In genomic region chr15:79593119-79593869, GRCh38 we compare ENCODE assay signal across 13 cellular contexts.
DNase-seq lines count a peak whose midpoint lies in the region; ATAC-seq and TF ChIP-seq lines count a peak whose summit lies in the region.
"Had no signal": no experiment of that assay in that cellular context is flagged by ENCODE, and none has a peak within 500 bp of the region (broad histone marks: within the 10 kb centered on the region; RNA-seq: fewer than 3 reads in every experiment).

No MANE protein-coding gene starts in this region.

- no peaks in the 10 kb centered on the region for H3F3A ChIP-seq in SK-N-SH (replicated peaks; ENCODE audit: insufficient read depth)

- H3K9me3 Mint-ChIP-seq in activated CD8-positive, alpha-beta memory T cell treated with anti-CD3 and anti-CD28 coated beads, Interleukin-2, amount 10 ng/mL, durations not matched to agents 7 days and 5 days (ENCODE audit: low read depth), result no peaks in the 10 kb centered on the region

- DNase-seq in AG04450 (ENCODE audit: low read depth, low spot score) (no peak), SK-N-SH (no peak), foreskin keratinocyte (peak in 1 of 2 donors; percentile 4), sigmoid colon (no peak)
- DNase-seq in stimulated activated CD4-positive, alpha-beta T cell treated with anti-CD3 and anti-CD28 coated beads, Interleukin-2, amount 100 ng/mL, for 24 hours, result no peak
- no peak for DNase-seq in activated CD8-positive, alpha-beta memory T cell treated with anti-CD3 and anti-CD28 coated beads, Interleukin-2, amount 10 ng/mL, durations not matched to agents 7 days and 5 days
- DNase-seq: activated T-cell treated with anti-CD3 and anti-CD28 coated beads for 4 hours, DMS79 treated with DMSO at 0.1 percent for 48 hours, NCI-H1048 had no signal

- H3K27ac ChIP-seq in AG04450 (ENCODE audit: low read depth, low read length) (no peak overlapping the region), SK-N-SH (ENCODE audit: low read depth in 2 of 2, low read length in 1 of 2) (no peak overlapping the region), foreskin keratinocyte (no peak overlapping the region), sigmoid colon (no peak overlapping the region)
- H3K27ac ChIP-seq: prostate gland, SJCRH30 had no signal

- no peaks in the 10 kb centered on the region for H3K79me2 ChIP-seq in SK-N-SH (ENCODE audit: insufficient read depth)

- TF ChIP-seq EP300 in SK-N-SH (IDR thresholded peaks at IDR 0.05; ENCODE audit: borderline replicate concordance in 1 of 2, low read depth in 1 of 2, low read length in 1 of 2) (no peak), sigmoid colon (IDR thresholded peaks at IDR 0.05) (no peak)

- H3K9me2 ChIP-seq in SK-N-SH, result no peaks in the 10 kb centered on the region

- no peak overlapping the region for H3K4me2 ChIP-seq in SK-N-SH

- POLR2A ChIA-PET in AG04450 (lab: Yijun Ruan, JAX) (no interaction called here), SK-N-SH (lab: Yijun Ruan, JAX) (no interaction called here)

- H3K36me3 ChIP-seq in SK-N-SH (replicated peaks in 1 of 2; ENCODE audit: control insufficient read depth in 1 of 2, insufficient read depth in 2 of 2, low read length in 1 of 2) (no peaks in the 10 kb centered on the region), sigmoid colon (no peaks in the 10 kb centered on the region)
- H3K36me3 ChIP-seq: prostate gland, SJCRH30 had no signal

- no peak overlapping the region for H3K27ac Mint-ChIP-seq in activated CD8-positive, alpha-beta memory T cell treated with anti-CD3 and anti-CD28 coated beads, Interleukin-2, amount 10 ng/mL, durations not matched to agents 7 days and 5 days

- H3K9me3 ChIP-seq in AG04450 (ENCODE audit: control insufficient read depth, insufficient read depth, low read length) (no peaks in the 10 kb centered on the region), SK-N-SH (no peaks in the 10 kb centered on the region), sigmoid colon (no peaks in the 10 kb centered on the region)
- H3K9me3 ChIP-seq: prostate gland, SJCRH30 had no signal

- no peak for TF ChIP-seq POLR2A in sigmoid colon (IDR thresholded peaks at IDR 0.05)

- ATAC-seq in foreskin keratinocyte, result no peak
- ATAC-seq in GM19395 (IDR thresholded peaks at IDR 0.05; ENCODE audit: unreplicated experiment), result no peak
- no peak for ATAC-seq in activated CD8-positive, alpha-beta memory T cell treated with anti-CD3 and anti-CD28 coated beads, Interleukin-2, amount 10 ng/mL, durations not matched to agents 7 days and 5 days

- H3K27me3 ChIP-seq in AG04450 (ENCODE audit: control insufficient read depth, insufficient read depth, low read length), result peaks cover 5% of the 10 kb centered on the region
- no peaks in the 10 kb centered on the region for H3K27me3 ChIP-seq in SK-N-SH (ENCODE audit: insufficient read depth)
- H3K27me3 ChIP-seq in foreskin keratinocyte, result peaks cover 1% of the 10 kb centered on the region
- H3K27me3 ChIP-seq in sigmoid colon, result no peaks in the 10 kb centered on the region

- H3K4me3 Mint-ChIP-seq in activated CD8-positive, alpha-beta memory T cell treated with anti-CD3 and anti-CD28 coated beads, Interleukin-2, amount 10 ng/mL, durations not matched to agents 7 days and 5 days, result no peak overlapping the region

- 35% methylated on average over 4 of the region's 4 CpGs for WGBS in SK-N-SH (ENCODE audit: low lambda C conversion rate)
- WGBS in sigmoid colon, 2 donors, result 16 to 36% methylated on average over 4 of the region's 4 CpGs

- H3K27me3 Mint-ChIP-seq in activated CD8-positive, alpha-beta memory T cell treated with anti-CD3 and anti-CD28 coated beads, Interleukin-2, amount 10 ng/mL, durations not matched to agents 7 days and 5 days, result peaks cover 29% of the 10 kb centered on the region

- H3K36me3 Mint-ChIP-seq in activated CD8-positive, alpha-beta memory T cell treated with anti-CD3 and anti-CD28 coated beads, Interleukin-2, amount 10 ng/mL, durations not matched to agents 7 days and 5 days, result no peaks in the 10 kb centered on the region

- no peak overlapping the region for H2AFZ ChIP-seq in SK-N-SH (ENCODE audit: low read depth)

- intact Hi-C loops in sigmoid colon (cut with DNase I), result loop anchor here (10.0 kb wide), 1 partner anchor 208 kb away; no protein-coding TSS in a partner anchor

- no peaks in the 10 kb centered on the region for H4K20me1 ChIP-seq in SK-N-SH (ENCODE audit: insufficient read depth)

- H3K9ac ChIP-seq in SK-N-SH, result no peak overlapping the region

- peak; percentile 23; the same call in 1 of the 2 replicates for TF ChIP-seq RAD21 in SK-N-SH (IDR thresholded peaks at IDR 0.05; ENCODE audit: low read length)

- CTCF ChIA-PET in AG04450 (lab: Charles Lee) (interaction anchor here (0.6 to 5.6 kb wide), 7 partner anchors 26 to 255 kb away, joined by 3 to 53 read pairs (median 3); no protein-coding TSS in a partner anchor), SK-N-SH (lab: Yijun Ruan, JAX) (interaction anchor here (0.7 to 9.7 kb wide), 9 partner anchors 9 to 260 kb away, joined by 3 to 193 read pairs (median 4); no protein-coding TSS in a partner anchor)
- CTCF ChIA-PET in activated CD8-positive, alpha-beta memory T cell treated with anti-CD3 and anti-CD28 coated beads, Interleukin-2, amount 10 ng/mL, durations not matched to agents 7 days and 5 days (lab: Charles Lee), result interaction anchor here (0.9 to 1.7 kb wide), 2 partner anchors 212 to 283 kb away, joined by 3 to 5 read pairs; partner anchors contain the start of gene TMED3

- H3K4me3 ChIP-seq in AG04450 (ENCODE audit: low read depth, low read length) (no peak overlapping the region), SK-N-SH (ENCODE audit: low read depth in 2 of 2, low read length in 1 of 2) (no peak overlapping the region), sigmoid colon (no peak overlapping the region)
- H3K4me3 ChIP-seq: prostate gland, SJCRH30 had no signal

- TF ChIP-seq CTCF in AG04450 (IDR thresholded peaks at IDR 0.05; ENCODE audit: low read depth, low read length) (peak; percentile 48), GM12874 (IDR thresholded peaks at IDR 0.05; ENCODE audit: insufficient read depth, low read depth, low read length) (0 out of 2 replicates have a peak, but pooled peaks have one; percentile 13), SK-N-SH (IDR thresholded peaks at IDR 0.05) (peak; percentile 33; the same call in 1 of the 2 replicates), foreskin keratinocyte (conservative IDR thresholded peaks at IDR 0.05) (peak; percentile 21), sigmoid colon (IDR thresholded peaks at IDR 0.05) (no peak)

- H3K4me1 Mint-ChIP-seq in activated CD8-positive, alpha-beta memory T cell treated with anti-CD3 and anti-CD28 coated beads, Interleukin-2, amount 10 ng/mL, durations not matched to agents 7 days and 5 days, result no peaks in the 10 kb centered on the region

- no peaks in the 10 kb centered on the region for H3K4me1 ChIP-seq in SK-N-SH (ENCODE audit: control insufficient read depth in 1 of 2, insufficient read depth in 2 of 2, low read depth in 1 of 2, low read length in 1 of 2)
- H3K4me1 ChIP-seq in foreskin keratinocyte, result no peaks in the 10 kb centered on the region
- no peaks in the 10 kb centered on the region for H3K4me1 ChIP-seq in sigmoid colon
- H3K4me1 ChIP-seq: prostate gland, SJCRH30 had no signal

TF ChIP-seq in SK-N-SH, 30 proteins besides CTCF, POLR2A, EP300 and RAD21:
- no peak for TF ChIP-seq IRF3 (IDR thresholded peaks at IDR 0.05; ENCODE audit: low read depth, low read length)
- TF ChIP-seq RFX5 (IDR thresholded peaks at IDR 0.05; ENCODE audit: low read length), result no peak
- TF ChIP-seq ZBTB33 (IDR thresholded peaks at IDR 0.05; ENCODE audit: borderline replicate concordance, low read depth), result no peak
- TF ChIP-seq SMC3 (IDR thresholded peaks at IDR 0.05; ENCODE audit: low read depth, low read length), result peak; percentile 19; the same call in 1 of the 2 replicates
- no peak for TF ChIP-seq POLR2AphosphoS5 (IDR thresholded peaks at IDR 0.05; ENCODE audit: low read depth, low read length)
- no peak for TF ChIP-seq FOXM1 (IDR thresholded peaks at IDR 0.05; ENCODE audit: low read depth)
TF ChIP-seq in SK-N-SH: peak in this region for 1.

Comparison
In these comparisons a context has a peak if more than half of its experiments do, and no peak if none do; other contexts are left out.
1. CTCF ChIP-seq: peak in AG04450 (single experiment), GM12874 (single experiment), SK-N-SH (single experiment) and foreskin keratinocyte (single experiment); none in sigmoid colon (0 of 4).